In the genomic region with DNA sequence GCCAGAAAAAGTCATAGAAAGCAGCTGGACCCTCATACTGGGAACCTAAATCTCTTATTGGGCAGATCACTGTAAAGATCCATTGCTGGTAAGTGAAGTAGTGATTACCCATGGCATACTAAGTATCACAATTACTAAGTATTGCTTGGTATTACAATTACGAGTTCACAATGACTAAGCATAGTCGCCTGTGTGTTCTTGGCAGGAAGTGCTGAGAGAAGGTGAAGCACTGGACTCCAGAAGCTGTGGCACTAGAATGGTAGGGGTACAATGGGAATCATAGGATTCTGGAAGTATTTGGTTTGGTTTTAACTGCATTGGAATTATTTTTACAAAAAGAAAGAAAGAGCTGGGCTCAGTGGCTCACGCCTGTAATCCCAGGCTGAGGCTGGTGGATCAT, we compare ENCODE assay signal across 2 cellular contexts.
TF ChIP-seq lines count a peak whose summit lies in the region.

No MANE protein-coding gene starts in this region.

TF ChIP-seq in K562, 482 proteins besides CTCF, POLR2A, EP300 and RAD21 (continued from another document):
- TF ChIP-seq, protein P1, sequence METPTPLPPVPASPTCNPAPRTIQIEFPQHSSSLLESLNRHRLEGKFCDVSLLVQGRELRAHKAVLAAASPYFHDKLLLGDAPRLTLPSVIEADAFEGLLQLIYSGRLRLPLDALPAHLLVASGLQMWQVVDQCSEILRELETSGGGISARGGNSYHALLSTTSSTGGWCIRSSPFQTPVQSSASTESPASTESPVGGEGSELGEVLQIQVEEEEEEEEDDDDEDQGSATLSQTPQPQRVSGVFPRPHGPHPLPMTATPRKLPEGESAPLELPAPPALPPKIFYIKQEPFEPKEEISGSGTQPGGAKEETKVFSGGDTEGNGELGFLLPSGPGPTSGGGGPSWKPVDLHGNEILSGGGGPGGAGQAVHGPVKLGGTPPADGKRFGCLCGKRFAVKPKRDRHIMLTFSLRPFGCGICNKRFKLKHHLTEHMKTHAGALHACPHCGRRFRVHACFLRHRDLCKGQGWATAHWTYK (CRISPR knock-in tag; IDR thresholded peaks at IDR 0.05), result no peak
- TF ChIP-seq ZNF766 (CRISPR knock-in tag; conservative IDR thresholded peaks at IDR 0.05) (no peak), PREB (CRISPR knock-in tag; IDR thresholded peaks at IDR 0.05) (no peak), POLR3G (IDR thresholded peaks at IDR 0.05; ENCODE audit: extremely low read depth, insufficient read length, insufficient replicate concordance) (no peak)

TF ChIP-seq in SK-N-SH treated with all-trans-retinoic acid at 6 μM for 48 hours, 23 proteins besides CTCF, POLR2A, EP300 and RAD21 (continued from another document):
- no peak for TF ChIP-seq TSHZ2 (CRISPR knock-in tag; IDR thresholded peaks at IDR 0.05)
- no peak for TF ChIP-seq ESRRG (CRISPR knock-in tag; IDR thresholded peaks at IDR 0.05)
- no peak for TF ChIP-seq ZC3H10 (CRISPR knock-in tag; IDR thresholded peaks at IDR 0.05)
- no peak for TF ChIP-seq ZFP3 (CRISPR knock-in tag; IDR thresholded peaks at IDR 0.05)
- TF ChIP-seq ISL1 (CRISPR knock-in tag; IDR thresholded peaks at IDR 0.05), result no peak
- TF ChIP-seq TOX (CRISPR knock-in tag; IDR thresholded peaks at IDR 0.05; ENCODE audit: borderline replicate concordance), result no peak
TF ChIP-seq in SK-N-SH treated with all-trans-retinoic acid at 6 μM for 48 hours: peak in this region for 0.
